ENCODE assay signal across 15 cellular contexts in genomic region chr7:33190688-33191304, GRCh38.
DNase-seq lines count a peak whose midpoint lies in the region; ATAC-seq and TF ChIP-seq lines count a peak whose summit lies in the region.
"Had no signal": no experiment of that assay in that cellular context is flagged by ENCODE, and none has a peak within 500 bp of the region (broad histone marks: within the 10 kb centered on the region; RNA-seq: fewer than 3 reads in every experiment).

No MANE protein-coding gene starts in this region.

- H2AFZ ChIP-seq in GM23338 (no peak overlapping the region), OCI-LY7 (ENCODE audit: low read length) (no peak overlapping the region)

- no peaks in the 10 kb centered on the region for H4K20me1 ChIP-seq in GM23338 (replicated peaks; ENCODE audit: insufficient read depth)
- no peaks in the 10 kb centered on the region for H4K20me1 ChIP-seq in OCI-LY7 (ENCODE audit: insufficient read depth, low read length)

- intact Hi-C loops in OCI-LY7 (cut with micrococcal nuclease; ENCODE audit: unreplicated experiment) (no loop called here), aorta (cut with DNase I) (no loop called here), colonic mucosa (cut with DNase I) (no loop called here)

- H3K79me2 ChIP-seq in GM23338 (replicated peaks; ENCODE audit: insufficient read depth) (no peaks in the 10 kb centered on the region), OCI-LY7 (ENCODE audit: insufficient read depth, low read depth, low read length) (no peaks in the 10 kb centered on the region)

- CTCF ChIA-PET in OCI-LY7 (lab: Charles Lee; ENCODE audit: unreplicated experiment): no interaction called here

- H3K27me3 ChIP-seq in GM23338 (ENCODE audit: insufficient read depth) (no peaks in the 10 kb centered on the region), aorta (ENCODE audit: control insufficient read depth in 1 of 2, insufficient read depth in 2 of 2, low read length in 1 of 2) (no peaks in the 10 kb centered on the region), colonic mucosa (no peaks in the 10 kb centered on the region)
- H3K27me3 ChIP-seq: brain microvascular endothelial cell, SJSA1 had no signal

- H3F3A ChIP-seq in GM23338 (replicated peaks; ENCODE audit: low read depth): no peaks in the 10 kb centered on the region

- H3K27ac ChIP-seq in GM23338 (ENCODE audit: low read depth) (no peak overlapping the region), OCI-LY7 (ENCODE audit: low read depth, low read length, poor library complexity, severe bottlenecking) (no peak overlapping the region), aorta (ENCODE audit: low read depth in 1 of 2, low read length in 2 of 2) (no peak overlapping the region), colonic mucosa (no peak overlapping the region)
- H3K27ac ChIP-seq: brain microvascular endothelial cell, HL-60, SJSA1, thoracic aorta had no signal

- H3K9me2 ChIP-seq in GM23338 (ENCODE audit: insufficient read depth): peaks cover 5% of the 10 kb centered on the region; the same call in 1 of the 2 replicates
- H3K9me2 ChIP-seq in OCI-LY7 (ENCODE audit: insufficient read depth, low read length): no peaks in the 10 kb centered on the region

- no peak overlapping the region for H3K4me3 ChIP-seq in GM23338
- no peak overlapping the region for H3K4me3 ChIP-seq in OCI-LY7 (ENCODE audit: low read depth, low read length, poor library complexity, severe bottlenecking)
- H3K4me3 ChIP-seq in aorta (ENCODE audit: low read length in 2 of 2): no peak overlapping the region
- no peak overlapping the region for H3K4me3 ChIP-seq in foreskin fibroblast (ENCODE audit: low read depth in 1 of 2, low read length in 2 of 2)
- H3K4me3 ChIP-seq in colonic mucosa: no peak overlapping the region
- H3K4me3 ChIP-seq: SJSA1, thoracic aorta had no signal

- H3K4me1 ChIP-seq in GM23338 (ENCODE audit: insufficient read depth) (no peaks in the 10 kb centered on the region; the same call in 1 of the 2 replicates), OCI-LY7 (ENCODE audit: insufficient read depth, low read length, poor library complexity, severe bottlenecking) (peaks cover 21% of the 10 kb centered on the region), aorta (ENCODE audit: control insufficient read depth in 1 of 2, insufficient read depth in 2 of 2, low read length in 2 of 2) (no peaks in the 10 kb centered on the region), colonic mucosa (no peaks in the 10 kb centered on the region)
- H3K4me1 ChIP-seq: SJSA1 had no signal

- peaks cover 20% of the 10 kb centered on the region for H3K4me1 Mint-ChIP-seq in activated T-cell treated with anti-CD3 and anti-CD28 coated beads, Interleukin-2, amount 50 U/mL, for 72 hours (ENCODE audit: low read depth)
- H3K4me1 Mint-ChIP-seq in GM23338: peaks cover 16% of the 10 kb centered on the region; the same call in 2 of the 3 replicates
- H3K4me1 Mint-ChIP-seq in stimulated activated effector memory CD8-positive, alpha-beta T cell treated with anti-CD3 and anti-CD28 coated beads, Interleukin-12 subunit alpha, Interleukin-12 subunit beta, amount 100 ng/mL, for 72 hours: peaks cover 14% of the 10 kb centered on the region

- 92 to 97% methylated on average over 2 of the region's 2 CpGs for WGBS in aorta, 2 donors

- POLR2A ChIA-PET in OCI-LY7 (lab: Charles Lee): interaction anchor here (0.7 kb wide), 1 partner anchor 780 kb away, joined by 5 read pairs; no protein-coding TSS in a partner anchor

- H3K9ac ChIP-seq in colonic mucosa (ENCODE audit: low read depth in 2 of 2, low read length in 2 of 2): no peak overlapping the region

- no peaks in the 10 kb centered on the region for H3K36me3 Mint-ChIP-seq in activated T-cell treated with anti-CD3 and anti-CD28 coated beads, Interleukin-2, amount 50 U/mL, for 72 hours (ENCODE audit: insufficient read depth in 2 of 2)
- H3K36me3 Mint-ChIP-seq in GM23338 (ENCODE audit: low read depth): 0 out of 3 replicates have a peak, but pooled peaks cover 3% of the 10 kb centered on the region
- H3K36me3 Mint-ChIP-seq in stimulated activated effector memory CD8-positive, alpha-beta T cell treated with anti-CD3 and anti-CD28 coated beads, Interleukin-12 subunit alpha, Interleukin-12 subunit beta, amount 100 ng/mL, for 72 hours: no peaks in the 10 kb centered on the region

- H3K9me3 Mint-ChIP-seq in activated T-cell treated with anti-CD3 and anti-CD28 coated beads, Interleukin-2, amount 50 U/mL, for 72 hours: no peaks in the 10 kb centered on the region
- H3K9me3 Mint-ChIP-seq in GM23338: no peaks in the 10 kb centered on the region
- no peaks in the 10 kb centered on the region for H3K9me3 Mint-ChIP-seq in stimulated activated effector memory CD8-positive, alpha-beta T cell treated with anti-CD3 and anti-CD28 coated beads, Interleukin-12 subunit alpha, Interleukin-12 subunit beta, amount 100 ng/mL, for 72 hours

- no peak for ATAC-seq in activated T-cell treated with anti-CD3 and anti-CD28 coated beads, Interleukin-2, amount 50 U/mL, for 72 hours (replicated peaks in 1 of 2)
- no peak for ATAC-seq in GM23338
- ATAC-seq in stimulated activated effector memory CD8-positive, alpha-beta T cell treated with anti-CD3 and anti-CD28 coated beads, Interleukin-12 subunit alpha, Interleukin-12 subunit beta, amount 100 ng/mL, for 72 hours: no peak
- ATAC-seq in aorta (ENCODE audit: low FRiP score): no peak

- no peaks in the 10 kb centered on the region for H3K27me3 Mint-ChIP-seq in activated T-cell treated with anti-CD3 and anti-CD28 coated beads, Interleukin-2, amount 50 U/mL, for 72 hours (ENCODE audit: low read depth)
- peaks cover 3% of the 10 kb centered on the region for H3K27me3 Mint-ChIP-seq in GM23338 (ENCODE audit: insufficient read depth, low read depth, poor library complexity)

- no peak for DNase-seq in activated T-cell treated with anti-CD3 and anti-CD28 coated beads, Interleukin-2, amount 50 U/mL, for 72 hours
- DNase-seq in activated T-cell treated with anti-CD3 and anti-CD28 coated beads for 4 hours (no peak), GM23338 (ENCODE audit: low spot score) (no peak), OCI-LY7 (ENCODE audit: low spot score) (no peak), aorta (no peak), foreskin fibroblast (no peak), colonic mucosa (no peak)
- no peak for DNase-seq in stimulated activated effector memory CD8-positive, alpha-beta T cell treated with anti-CD3 and anti-CD28 coated beads, Interleukin-12 subunit alpha, Interleukin-12 subunit beta, amount 100 ng/mL, for 72 hours (ENCODE audit: low spot score in 2 of 2)
- DNase-seq: brain microvascular endothelial cell, GDM1, MV-4-11, NCI-H446 treated with DMSO at 0.1 percent for 48 hours had no signal

- BruUV-seq in OCI-LY7 (replicated peaks; lab: Mats Ljungman, UMichigan): no TSS peak

- H3K4me2 ChIP-seq in GM23338: no peak overlapping the region
- H3K4me2 ChIP-seq in OCI-LY7 (ENCODE audit: low read length): peak overlapping the region; percentile 38; the same call in 1 of the 2 replicates

- H3K9me3 ChIP-seq in OCI-LY7 (ENCODE audit: low read length) (no peaks in the 10 kb centered on the region), aorta (ENCODE audit: control insufficient read depth, low read length) (no peaks in the 10 kb centered on the region), colonic mucosa (no peaks in the 10 kb centered on the region)
- H3K9me3 ChIP-seq: SJSA1, thoracic aorta had no signal

- H3K27ac Mint-ChIP-seq in activated T-cell treated with anti-CD3 and anti-CD28 coated beads, Interleukin-2, amount 50 U/mL, for 72 hours: peak overlapping the region; percentile 7
- H3K27ac Mint-ChIP-seq in GM23338: peak overlapping the region; percentile 46; the same call in 1 of the 2 replicates
- peak overlapping the region; percentile 45 for H3K27ac Mint-ChIP-seq in stimulated activated effector memory CD8-positive, alpha-beta T cell treated with anti-CD3 and anti-CD28 coated beads, Interleukin-12 subunit alpha, Interleukin-12 subunit beta, amount 100 ng/mL, for 72 hours

- peak overlapping the region; percentile 22 to 28 for H3K4me3 Mint-ChIP-seq in activated T-cell treated with anti-CD3 and anti-CD28 coated beads, Interleukin-2, amount 50 U/mL, for 72 hours
- no peak overlapping the region for H3K4me3 Mint-ChIP-seq in GM23338
- peak overlapping the region; percentile 17 for H3K4me3 Mint-ChIP-seq in stimulated activated effector memory CD8-positive, alpha-beta T cell treated with anti-CD3 and anti-CD28 coated beads, Interleukin-12 subunit alpha, Interleukin-12 subunit beta, amount 100 ng/mL, for 72 hours

- H3K36me3 ChIP-seq in GM23338 (ENCODE audit: insufficient read depth): no peaks in the 10 kb centered on the region
- H3K36me3 ChIP-seq in OCI-LY7 (ENCODE audit: insufficient read depth, low read length): no peaks in the 10 kb centered on the region
- no peaks in the 10 kb centered on the region for H3K36me3 ChIP-seq in aorta (ENCODE audit: control insufficient read depth in 1 of 2, insufficient read depth in 2 of 2, low read length in 1 of 2)
- no peaks in the 10 kb centered on the region for H3K36me3 ChIP-seq in colonic mucosa
- H3K36me3 ChIP-seq: brain microvascular endothelial cell, SJSA1, thoracic aorta had no signal

- TF ChIP-seq CTCF in GM23338 (conservative IDR thresholded peaks at IDR 0.05; ENCODE audit: low read depth in 2 of 2) (no peak), OCI-LY7 (conservative IDR thresholded peaks at IDR 0.05; ENCODE audit: low read length) (no peak), foreskin fibroblast (IDR thresholded peaks at IDR 0.05; ENCODE audit: low read depth, low read length) (no peak), colonic mucosa (IDR thresholded peaks at IDR 0.05) (no peak)

TF ChIP-seq in GM23338, 12 proteins besides CTCF, POLR2A, EP300 and RAD21 (continues in another document):
- TF ChIP-seq ZNF114 (CRISPR knock-in tag; IDR thresholded peaks at IDR 0.05) (no peak), CREB1 (CRISPR knock-in tag; IDR thresholded peaks at IDR 0.05; ENCODE audit: low read depth) (no peak), POLR2AphosphoS5 (IDR thresholded peaks at IDR 0.05; ENCODE audit: low read depth) (no peak)
